Comparison of ENCODE assay signal across 13 cellular contexts in the genomic region with DNA sequence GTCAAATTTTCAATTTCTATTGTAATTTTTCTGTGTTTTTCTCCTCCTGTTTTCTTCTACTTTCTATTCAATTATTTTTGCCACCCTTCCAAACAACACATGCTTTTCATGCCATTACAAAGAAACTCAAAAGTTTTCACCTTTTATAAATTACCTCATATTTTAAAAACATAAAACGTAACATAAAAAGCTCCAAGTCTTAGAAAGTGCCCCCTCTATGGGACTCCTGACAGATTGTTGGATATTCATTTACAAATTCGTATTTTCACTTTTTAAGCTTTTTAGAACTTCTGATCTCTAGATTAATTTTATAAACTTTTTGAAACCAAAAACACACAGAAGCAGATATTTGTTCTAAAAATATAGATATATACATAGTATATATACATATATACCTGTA. TPM values are rescaled to one million over a fixed set of nuclear protein-coding genes. Genes with fewer than 3 reads are reported as not detected.
A peak's percentile ranks its signal among the peaks of the same experiment; 100 is the strongest.
DNase-seq lines count a peak whose midpoint lies in the region; ATAC-seq and TF ChIP-seq lines count a peak whose summit lies in the region.
"Had no signal": no experiment of that assay in that cellular context is flagged by ENCODE, and none has a peak within 500 bp of the region (broad histone marks: within the 10 kb centered on the region; RNA-seq: fewer than 3 reads in every experiment).

No MANE protein-coding gene starts in this region.

- intact Hi-C loops in lower lobe of right lung (cut with DNase I) (no loop called here), transverse colon (cut with DNase I; ENCODE audit: low total_unique reads) (no loop called here)

- no peaks in the 10 kb centered on the region for H3K36me3 ChIP-seq in lower lobe of right lung
- H3K36me3 ChIP-seq in transverse colon = no peaks in the 10 kb centered on the region

- no peak for TF ChIP-seq EP300 in transverse colon (IDR thresholded peaks at IDR 0.05; ENCODE audit: low read depth)

- H3K27ac ChIP-seq in lower lobe of right lung (no peak overlapping the region), transverse colon (peak overlapping the region; percentile 78 to 88 (median 84))
- H3K27ac ChIP-seq: parathyroid adenoma had no signal

- no peaks in the 10 kb centered on the region for H3K4me1 ChIP-seq in lower lobe of right lung
- H3K4me1 ChIP-seq in transverse colon = peaks cover 0 to 22% (median 4%) of the 10 kb centered on the region in 4 donors
- H3K4me1 ChIP-seq: parathyroid adenoma had no signal

- H3K9me3 ChIP-seq in lower lobe of right lung (no peaks in the 10 kb centered on the region), transverse colon (no peaks in the 10 kb centered on the region)

- ATAC-seq in lower lobe of right lung = no peak
- ATAC-seq in stimulated activated naive CD8-positive, alpha-beta T cell treated with anti-CD3 and anti-CD28 coated beads, Interleukin-15, amount 100 ng/mL, for 72 hours = no peak
- ATAC-seq: activated T-helper 17 cell treated with anti-CD3 and anti-CD28 coated beads, Interleukin-2, amount 50 U/mL, for 72 hours; stimulated activated effector memory CD8-positive, alpha-beta T cell treated with anti-CD3 and anti-CD28 coated beads, Interleukin-12 subunit alpha, Interleukin-12 subunit beta, amount 100 ng/mL, for 72 hours had no signal

- in situ Hi-C loops in transverse colon (cut with MboI; ENCODE audit: low pct_ligation_motif_present in 1 of 4, low pct_unique_long_range_greater_than_20kb in 1 of 4, low sequenced_read_pairs in 3 of 4) = no loop called here

- no peak overlapping the region for H3K27ac Mint-ChIP-seq in stimulated activated naive CD8-positive, alpha-beta T cell treated with anti-CD3 and anti-CD28 coated beads, Interleukin-15, amount 100 ng/mL, for 72 hours
- H3K27ac Mint-ChIP-seq: activated T-helper 17 cell treated with anti-CD3 and anti-CD28 coated beads, Interleukin-2, amount 50 U/mL, for 72 hours; stimulated activated effector memory CD8-positive, alpha-beta T cell treated with anti-CD3 and anti-CD28 coated beads, Interleukin-12 subunit alpha, Interleukin-12 subunit beta, amount 100 ng/mL, for 72 hours had no signal

- 25 to 31% methylated on average over 2 of the region's 2 CpGs for WGBS in transverse colon (ENCODE audit: low coverage in 1 of 2), 2 donors

- no peak overlapping the region for H3K4me3 Mint-ChIP-seq in stimulated activated naive CD8-positive, alpha-beta T cell treated with anti-CD3 and anti-CD28 coated beads, Interleukin-15, amount 100 ng/mL, for 72 hours
- H3K4me3 Mint-ChIP-seq: activated T-helper 17 cell treated with anti-CD3 and anti-CD28 coated beads, Interleukin-2, amount 50 U/mL, for 72 hours; stimulated activated effector memory CD8-positive, alpha-beta T cell treated with anti-CD3 and anti-CD28 coated beads, Interleukin-12 subunit alpha, Interleukin-12 subunit beta, amount 100 ng/mL, for 72 hours had no signal

- TF ChIP-seq POLR2A in transverse colon (IDR thresholded peaks at IDR 0.05) = no peak

- peak; percentile 38 for TF ChIP-seq CTCF in cardiac fibroblast (IDR thresholded peaks at IDR 0.05; ENCODE audit: low read depth, low read length)
- no peak for TF ChIP-seq CTCF in lower lobe of right lung (IDR thresholded peaks at IDR 0.05)
- peak in 3 of 5 experiments; percentile 15 to 27 (median 15) for TF ChIP-seq CTCF in transverse colon (IDR thresholded peaks at IDR 0.05)

- H3K27me3 Mint-ChIP-seq in stimulated activated naive CD8-positive, alpha-beta T cell treated with anti-CD3 and anti-CD28 coated beads, Interleukin-15, amount 100 ng/mL, for 72 hours = peaks cover 18% of the 10 kb centered on the region

- H3K27me3 ChIP-seq in lower lobe of right lung (ENCODE audit: low read depth) = no peaks in the 10 kb centered on the region
- no peaks in the 10 kb centered on the region for H3K27me3 ChIP-seq in transverse colon

- DNase-seq in NCI-H2227 treated with DMSO at 0.1 percent for 48 hours (lab: John Stamatoyannopoulos, UW) (peak; percentile 40), NCI-H2227 (lab: John Stamatoyannopoulos, UW; ENCODE audit: unreplicated experiment) (no peak), cardiac fibroblast (ENCODE audit: low read depth in 2 of 2) (peak; percentile 62 to 69), lower lobe of right lung (no peak), transverse colon (no peak), NCI-H1092 (lab: John Stamatoyannopoulos, UW) (no peak), HPDE6-E6E7 (ENCODE audit: extremely low spot score) (no peak)
- no peak for DNase-seq in stimulated activated naive CD8-positive, alpha-beta T cell treated with anti-CD3 and anti-CD28 coated beads, Interleukin-15, amount 100 ng/mL, for 72 hours
- DNase-seq: 8988T, NCI-H2171 had no signal

- H3K4me3 ChIP-seq in cardiac fibroblast (replicated peaks in 1 of 2; ENCODE audit: low read depth in 2 of 2, low read length in 2 of 2) (peak overlapping the region; percentile 75 to 82), lower lobe of right lung (peak overlapping the region; percentile 47), transverse colon (peak overlapping the region; percentile 14 to 57 (median 40))

- no peaks in the 10 kb centered on the region for H3K9me3 Mint-ChIP-seq in stimulated activated naive CD8-positive, alpha-beta T cell treated with anti-CD3 and anti-CD28 coated beads, Interleukin-15, amount 100 ng/mL, for 72 hours
- H3K9me3 Mint-ChIP-seq: activated T-helper 17 cell treated with anti-CD3 and anti-CD28 coated beads, Interleukin-2, amount 50 U/mL, for 72 hours; stimulated activated effector memory CD8-positive, alpha-beta T cell treated with anti-CD3 and anti-CD28 coated beads, Interleukin-12 subunit alpha, Interleukin-12 subunit beta, amount 100 ng/mL, for 72 hours had no signal

- peaks cover 11% of the 10 kb centered on the region for H3K4me1 Mint-ChIP-seq in stimulated activated naive CD8-positive, alpha-beta T cell treated with anti-CD3 and anti-CD28 coated beads, Interleukin-15, amount 100 ng/mL, for 72 hours

RNA-seq across cellular contexts. Expression of a gene that starts 1.6 kb away (rescaled TPM):
- total RNA-seq in lower lobe of right lung (26.3 TPM), transverse colon (10 to 100 TPM; 16.1 to 62.8 (median 33.1) TPM)

Comparison
In these comparisons a context has a peak if more than half of its experiments do, and no peak if none do; other contexts are left out.
1. DNase-seq: peak in NCI-H2227 treated with DMSO at 0.1 percent for 48 hours (single experiment) and cardiac fibroblast (2 of 2); none in NCI-H2227 (single experiment), lower lobe of right lung (single experiment), transverse colon (single experiment), NCI-H1092 (single experiment), HPDE6-E6E7 (single experiment) and stimulated activated naive CD8-positive, alpha-beta T cell treated with anti-CD3 and anti-CD28 coated beads, Interleukin-15, amount 100 ng/mL, for 72 hours (0 of 2).
2. Peak in every context shown above with its lines, with median percentiles within 50 percentile points of each other: H3K4me3 ChIP-seq.